In the genomic region with DNA sequence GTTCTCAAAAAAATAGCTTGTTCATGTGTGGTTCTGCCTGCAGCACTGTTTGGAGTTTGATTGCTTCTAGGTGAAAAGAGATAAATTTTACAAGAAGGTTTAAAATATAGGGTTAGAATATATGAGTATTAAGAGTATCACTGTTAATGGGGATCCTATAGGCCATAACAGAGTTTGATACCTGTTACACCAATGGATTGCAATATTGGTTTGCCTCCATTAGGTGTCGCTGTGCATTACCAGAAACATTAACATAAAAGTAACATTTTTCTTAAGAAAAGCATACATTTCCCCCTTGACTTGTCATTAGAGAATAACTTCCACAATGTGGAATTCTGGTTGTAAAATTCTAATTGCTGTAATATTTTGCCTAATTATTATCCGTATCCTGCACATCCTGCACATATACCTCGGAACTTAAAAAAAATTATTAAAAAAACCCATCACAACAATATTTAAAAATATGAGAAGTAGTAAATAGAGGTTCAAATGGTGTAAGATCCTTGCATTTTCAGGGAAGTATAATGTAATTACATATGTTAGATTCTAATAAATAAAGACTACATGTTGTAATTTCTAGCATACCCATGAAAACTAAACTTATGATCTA, we compare ENCODE assay signal across 8 cellular contexts.
DNase-seq lines count a peak whose midpoint lies in the region; ATAC-seq, FAIRE-seq and TF ChIP-seq lines count a peak whose summit lies in the region.
"Not testable (repeated sequence)": the region's sequence is repeated elsewhere in the genome, so short reads cannot be mapped to it uniquely, and the experiment has no call there.

No MANE protein-coding gene starts in this region.

- not testable (repeated sequence) for TF ChIP-seq POLR2A in breast epithelium (IDR thresholded peaks at IDR 0.05); transverse colon (IDR thresholded peaks at IDR 0.05)

- not testable (repeated sequence) for H3K27ac ChIP-seq in DND-41 (ENCODE audit: low read length); breast epithelium; neural cell (ENCODE audit: low read length); transverse colon

- WGBS in transverse colon (ENCODE audit: low coverage in 1 of 2), 2 donors = 24 to 33% methylated on average over 3 of the region's 3 CpGs

- H3K9me2 ChIP-seq in neural cell (ENCODE audit: insufficient read depth, low read length) = not testable (repeated sequence)

- not testable (repeated sequence) for H3K27ac Mint-ChIP-seq in glutamatergic neuron (ENCODE audit: unreplicated experiment)

- intact Hi-C loops in breast epithelium (cut with DNase I; ENCODE audit: low total_unique reads); transverse colon (cut with DNase I; ENCODE audit: low total_unique reads): not testable (repeated sequence)

- not testable (repeated sequence) for H3K36me3 ChIP-seq in DND-41 (ENCODE audit: insufficient read depth, low read length); breast epithelium; neural cell (ENCODE audit: insufficient read depth, low read length); transverse colon

- not testable (repeated sequence) for H3K4me1 Mint-ChIP-seq in glutamatergic neuron (ENCODE audit: low read depth, unreplicated experiment)

- not testable (repeated sequence) for TF ChIP-seq EP300 in neural cell (conservative IDR thresholded peaks at IDR 0.05; ENCODE audit: poor library complexity, severe bottlenecking); transverse colon (IDR thresholded peaks at IDR 0.05; ENCODE audit: low read depth)

- not testable (repeated sequence) for H2AFZ ChIP-seq in DND-41 (ENCODE audit: low read depth, low read length); neural cell (ENCODE audit: low read depth, low read length)

- H3F3A ChIP-seq in neural cell (ENCODE audit: insufficient read depth, low read length, poor library complexity, severe bottlenecking) = not testable (repeated sequence)

- DNase-seq in DND-41 = peak; percentile 38
- not testable (repeated sequence) for DNase-seq in HTR-8/SVneo (ENCODE audit: insufficient read length, low spot score); breast epithelium (ENCODE audit: low spot score in 2 of 2); glutamatergic neuron
- DNase-seq in NCI-H526 (lab: John Stamatoyannopoulos, UW) = peak; percentile 11 to 53
- DNase-seq in transverse colon = peak; percentile 8

- not testable (repeated sequence) for H3K9ac ChIP-seq in DND-41 (ENCODE audit: low read depth, low read length); neural cell (ENCODE audit: low read length)

- not testable (repeated sequence) for H3K36me3 Mint-ChIP-seq in glutamatergic neuron (ENCODE audit: unreplicated experiment)

- H3K4me1 ChIP-seq in DND-41 (ENCODE audit: insufficient read depth, low read length); breast epithelium; transverse colon: not testable (repeated sequence)

- ATAC-seq in DND-41 (ENCODE audit: insufficient read depth, low read depth) = not testable (repeated sequence)

- not testable (repeated sequence) for H3K27me3 ChIP-seq in DND-41 (ENCODE audit: insufficient read depth, low read length, poor library complexity); breast epithelium; neural cell (ENCODE audit: insufficient read depth, low read depth, low read length); transverse colon

- TF ChIP-seq RAD21 in neural cell (conservative IDR thresholded peaks at IDR 0.05) = peak; percentile 53

- FAIRE-seq in HTR-8/SVneo (lab: Jason Lieb, UNC) (peak; percentile 9), TTC549 (lab: Jason Lieb, UNC) (peak; percentile 94)

- not testable (repeated sequence) for H3K4me3 ChIP-seq in DND-41 (ENCODE audit: low read depth in 1 of 2, low read length in 2 of 2); breast epithelium; neural cell (ENCODE audit: low read length); transverse colon

- not testable (repeated sequence) for H3K9me3 Mint-ChIP-seq in glutamatergic neuron (ENCODE audit: unreplicated experiment)

- peak; percentile 57 for TF ChIP-seq CTCF in DND-41 (IDR thresholded peaks at IDR 0.05; ENCODE audit: borderline replicate concordance, extremely low read depth, low read length, poor library complexity, severe bottlenecking)
- TF ChIP-seq CTCF in breast epithelium (IDR thresholded peaks at IDR 0.05) = peak; percentile 26 to 28 (median 26)
- TF ChIP-seq CTCF in glutamatergic neuron (IDR thresholded peaks at IDR 0.05; ENCODE audit: partially characterized antibody, unreplicated experiment) = peak; percentile 76
- TF ChIP-seq CTCF in neural cell (IDR thresholded peaks at IDR 0.05; ENCODE audit: poor library complexity, severe bottlenecking) = peak; percentile 68
- peak; percentile 32 to 51 (median 47) for TF ChIP-seq CTCF in transverse colon (IDR thresholded peaks at IDR 0.05)

- not testable (repeated sequence) for H3K79me2 ChIP-seq in DND-41 (ENCODE audit: insufficient read depth, low read length); neural cell (replicated peaks; ENCODE audit: insufficient read depth, low read length)

- in situ Hi-C loops in transverse colon (cut with MboI; ENCODE audit: low pct_ligation_motif_present in 1 of 4, low pct_unique_long_range_greater_than_20kb in 1 of 4, low sequenced_read_pairs in 3 of 4) = not testable (repeated sequence)

- H3K4me3 Mint-ChIP-seq in glutamatergic neuron (ENCODE audit: unreplicated experiment) = not testable (repeated sequence)

- not testable (repeated sequence) for H4K20me1 ChIP-seq in DND-41 (ENCODE audit: insufficient read depth, low read length); neural cell (ENCODE audit: insufficient read depth)

- not testable (repeated sequence) for H3K4me2 ChIP-seq in DND-41 (ENCODE audit: insufficient read depth, low read length); neural cell (ENCODE audit: low read length)

- H3K27me3 Mint-ChIP-seq in glutamatergic neuron (ENCODE audit: unreplicated experiment) = not testable (repeated sequence)

- not testable (repeated sequence) for H3K9me3 ChIP-seq in DND-41 (ENCODE audit: insufficient read depth, low read length, severe bottlenecking); breast epithelium; neural cell (ENCODE audit: low read length); transverse colon

TF ChIP-seq in neural cell, 6 proteins besides CTCF, POLR2A, EP300 and RAD21:
- peak; percentile 57 for TF ChIP-seq SMC3 (conservative IDR thresholded peaks at IDR 0.05; ENCODE audit: poor library complexity)

Comparison
In these comparisons a context has a peak if more than half of its experiments do, and no peak if none do; other contexts are left out.
1. CTCF ChIP-seq: peak in every context shown above with its lines; median percentile 76 in glutamatergic neuron; 68 in neural cell; 57 in DND-41; 47 in transverse colon; 26 in breast epithelium.